15 cellular contexts compared by ENCODE assay signal in genomic region chrX:154452823-154453222, GRCh38. TPM values are rescaled to one million over a fixed set of nuclear protein-coding genes. Genes with fewer than 3 reads are reported as not detected.
DNase-seq lines count a peak whose midpoint lies in the region; TF ChIP-seq lines count a peak whose summit lies in the region.
"Had no signal": no experiment of that assay in that cellular context is flagged by ENCODE, and none has a peak within 500 bp of the region (broad histone marks: within the 10 kb centered on the region; RNA-seq: fewer than 3 reads in every experiment).

No MANE protein-coding gene starts in this region.

- H3K4me2 ChIP-seq in parathyroid adenoma (ENCODE audit: low read length) = no peak overlapping the region
- H3K4me2 ChIP-seq in neuronal stem cell (ENCODE audit: insufficient read depth, low read length, poor library complexity, severe bottlenecking) = no peak overlapping the region
- H3K4me2 ChIP-seq: BLaER1 treated with 17β-estradiol and CSF1 and Interleukin-3, amounts not matched to agents 10 nM and 100 nM; GM23338 had no signal

- H4K8ac ChIP-seq in neuronal stem cell (ENCODE audit: low read depth, low read length) = no peak overlapping the region

- H3K4me1 ChIP-seq in parathyroid adenoma (no peaks in the 10 kb centered on the region), neuronal stem cell (ENCODE audit: control insufficient read depth in 2 of 2, insufficient read depth in 1 of 2, low read depth in 1 of 2, low read length in 2 of 2) (no peaks in the 10 kb centered on the region)

- intact Hi-C loops in head of caudate nucleus (cut with DNase I) = no loop called here

- no peak overlapping the region for H2BK120ac ChIP-seq in neuronal stem cell (ENCODE audit: low read depth, low read length)

- H3K4me3 ChIP-seq in parathyroid adenoma (ENCODE audit: low read depth, low read length) (no peak overlapping the region), neuronal stem cell (ENCODE audit: low read length in 2 of 2) (no peak overlapping the region)
- H3K4me3 ChIP-seq: BLaER1 treated with 17β-estradiol and CSF1 and Interleukin-3, amounts not matched to agents 10 nM and 100 nM; GM23338 had no signal

- no peak overlapping the region for H4K91ac ChIP-seq in neuronal stem cell (ENCODE audit: low read depth, low read length, poor library complexity)

- H3K27ac ChIP-seq in parathyroid adenoma (no peak overlapping the region), neuronal stem cell (replicated peaks; ENCODE audit: low read length) (no peak overlapping the region)
- H3K27ac ChIP-seq: BLaER1 treated with 17β-estradiol and CSF1 and Interleukin-3, amounts not matched to agents 10 nM and 100 nM; HL-60 had no signal

- H3K9me3 Mint-ChIP-seq in activated naive CD4-positive, alpha-beta T cell treated with anti-CD3 and anti-CD28 coated beads, Interleukin-2, amount 50 U/mL, for 24 hours = no peaks in the 10 kb centered on the region
- H3K9me3 Mint-ChIP-seq: GM23338 had no signal

- H3K9me3 ChIP-seq in parathyroid adenoma (ENCODE audit: control insufficient read depth, low read length) = no peaks in the 10 kb centered on the region
- no peaks in the 10 kb centered on the region for H3K9me3 ChIP-seq in neuronal stem cell (replicated peaks in 1 of 2; ENCODE audit: control insufficient read depth in 2 of 2, insufficient read depth in 1 of 2, low read depth in 1 of 2, low read length in 2 of 2)

- peak; percentile 36 for TF ChIP-seq CTCF in parathyroid adenoma (IDR thresholded peaks at IDR 0.05)

- H3K9ac ChIP-seq in parathyroid adenoma (no peak overlapping the region), neuronal stem cell (ENCODE audit: low read depth, low read length, poor library complexity) (no peak overlapping the region)
- H3K9ac ChIP-seq: BLaER1 treated with 17β-estradiol and CSF1 and Interleukin-3, amounts not matched to agents 10 nM and 100 nM had no signal

- H3K36me3 Mint-ChIP-seq in activated naive CD4-positive, alpha-beta T cell treated with anti-CD3 and anti-CD28 coated beads, Interleukin-2, amount 50 U/mL, for 24 hours = no peaks in the 10 kb centered on the region
- H3K36me3 Mint-ChIP-seq: CD4-positive, CD25-positive, alpha-beta regulatory T cell had no signal

- WGBS in neuronal stem cell (ENCODE audit: extremely low coverage in 2 of 2, insufficient read length in 2 of 2, insufficient replicate concordance in 1 of 2), 2 donors = no CpG with 5 or more reads among the region's 9 CpGs

- H3K4me1 Mint-ChIP-seq in activated naive CD4-positive, alpha-beta T cell treated with anti-CD3 and anti-CD28 coated beads, Interleukin-2, amount 50 U/mL, for 24 hours = peaks cover 5% of the 10 kb centered on the region
- H3K4me1 Mint-ChIP-seq: GM23338 had no signal

- H3K18ac ChIP-seq in neuronal stem cell (ENCODE audit: low read length) = no peak overlapping the region

- no peaks in the 10 kb centered on the region for H3K36me3 ChIP-seq in parathyroid adenoma (ENCODE audit: control insufficient read depth, insufficient read depth, low read length)
- peaks cover 14 to 24% of the 10 kb centered on the region in 2 donors for H3K36me3 ChIP-seq in neuronal stem cell (replicated peaks in 1 of 2; ENCODE audit: control insufficient read depth in 2 of 2, insufficient read depth in 2 of 2, low read length in 2 of 2)

- no peak overlapping the region for H2BK5ac ChIP-seq in neuronal stem cell (ENCODE audit: low read length)

- H3K79me2 ChIP-seq in parathyroid adenoma = no peaks in the 10 kb centered on the region

- no peak for DNase-seq in activated naive CD4-positive, alpha-beta T cell treated with anti-CD3 and anti-CD28 coated beads, Interleukin-2, amount 50 U/mL, for 16 hours
- DNase-seq in head of caudate nucleus (peak in 33 of 42 donors; percentile 38 to 76 (median 54)), MV-4-11 (lab: John Stamatoyannopoulos, UW) (no peak), neuronal stem cell (ENCODE audit: low spot score) (no peak)
- DNase-seq in stimulated activated CD4-positive, alpha-beta T cell treated with anti-CD3 and anti-CD28 coated beads, Interleukin-1b, Interleukin-23, amount 100 ng/mL, for 48 hours = no peak
- DNase-seq: 8988T; AML-193; CD4-positive, CD25-positive, alpha-beta regulatory T cell; DMS53; H7 had no signal

- no peak overlapping the region for H2AFZ ChIP-seq in parathyroid adenoma
- H2AFZ ChIP-seq in neuronal stem cell (ENCODE audit: low read length) = no peak overlapping the region
- H2AFZ ChIP-seq: GM23338 had no signal

- H3K27me3 Mint-ChIP-seq in activated naive CD4-positive, alpha-beta T cell treated with anti-CD3 and anti-CD28 coated beads, Interleukin-2, amount 50 U/mL, for 24 hours = no peaks in the 10 kb centered on the region

- H3K23ac ChIP-seq in neuronal stem cell (ENCODE audit: low read depth, low read length, poor library complexity) = no peak overlapping the region

- peak overlapping the region; percentile 8 for H3K27ac Mint-ChIP-seq in activated naive CD4-positive, alpha-beta T cell treated with anti-CD3 and anti-CD28 coated beads, Interleukin-2, amount 50 U/mL, for 24 hours
- H3K27ac Mint-ChIP-seq: CD4-positive, CD25-positive, alpha-beta regulatory T cell; GM23338 had no signal

- H3K27me3 ChIP-seq in parathyroid adenoma (ENCODE audit: control insufficient read depth, insufficient read depth, low read length) (no peaks in the 10 kb centered on the region), neuronal stem cell (ENCODE audit: control insufficient read depth in 3 of 3, insufficient read depth in 3 of 3, low read depth in 1 of 3, low read length in 3 of 3) (peaks cover 0 to 8% (median 0%) of the 10 kb centered on the region in 3 experiments)

- no peaks in the 10 kb centered on the region for H3K79me1 ChIP-seq in neuronal stem cell (ENCODE audit: low read depth, low read length)

- H2AK5ac ChIP-seq in neuronal stem cell (ENCODE audit: low read depth, low read length) = no peak overlapping the region

- no peak overlapping the region for H2BK12ac ChIP-seq in neuronal stem cell (ENCODE audit: low read length)

- H2BK15ac ChIP-seq in neuronal stem cell (ENCODE audit: low read length) = no peak overlapping the region

- no peak overlapping the region for H3K14ac ChIP-seq in neuronal stem cell (ENCODE audit: low read length)

- H3K4ac ChIP-seq in neuronal stem cell (ENCODE audit: low read length) = no peak overlapping the region

- no peak overlapping the region for H3K4me3 Mint-ChIP-seq in activated naive CD4-positive, alpha-beta T cell treated with anti-CD3 and anti-CD28 coated beads, Interleukin-2, amount 50 U/mL, for 24 hours
- H3K4me3 Mint-ChIP-seq: CD4-positive, CD25-positive, alpha-beta regulatory T cell; GM23338 had no signal

RNA-seq across cellular contexts. Expression of gene PLXNA3, which starts 5.3 kb away (rescaled TPM):
- 22.3 TPM for polyA plus RNA-seq in neuronal stem cell (2013, experiment 1 of 2)
- 20.9 TPM for polyA plus RNA-seq in neuronal stem cell (2013, experiment 2 of 2)

RNA-seq across cellular contexts. Expression of gene FAM50A, which starts 8.9 kb away (rescaled TPM):
- 53.7 TPM for polyA plus RNA-seq in neuronal stem cell (2013, experiment 1 of 2)
- polyA plus RNA-seq in neuronal stem cell (2013, experiment 2 of 2) = 50.4 TPM

RNA-seq across cellular contexts. Expression of gene GDI1, which starts 15.9 kb away (rescaled TPM):
- polyA plus RNA-seq in neuronal stem cell (2013, experiment 1 of 2) = 171 TPM
- polyA plus RNA-seq in neuronal stem cell (2013, experiment 2 of 2) = 166 TPM

RNA-seq across cellular contexts. Expression of gene ATP6AP1, which starts 24.3 kb away (rescaled TPM):
- 49.4 TPM for polyA plus RNA-seq in neuronal stem cell (2013, experiment 1 of 2)
- 45.9 TPM for polyA plus RNA-seq in neuronal stem cell (2013, experiment 2 of 2)

RNA-seq across cellular contexts. Expression of gene LAGE3, which starts 26.3 kb away (rescaled TPM):
- 26.6 TPM for polyA plus RNA-seq in neuronal stem cell (2013, experiment 1 of 2)
- polyA plus RNA-seq in neuronal stem cell (2013, experiment 2 of 2) = 28.1 TPM

Comparison
In these comparisons a context has a peak if more than half of its experiments do, and no peak if none do; other contexts are left out.
1. DNase-seq: peak in head of caudate nucleus (33 of 42); none in activated naive CD4-positive, alpha-beta T cell treated with anti-CD3 and anti-CD28 coated beads, Interleukin-2, amount 50 U/mL, for 16 hours (single experiment), stimulated activated CD4-positive, alpha-beta T cell treated with anti-CD3 and anti-CD28 coated beads, Interleukin-1b, Interleukin-23, amount 100 ng/mL, for 48 hours (single experiment), MV-4-11 (single experiment) and neuronal stem cell (single experiment).